In the genomic region with DNA sequence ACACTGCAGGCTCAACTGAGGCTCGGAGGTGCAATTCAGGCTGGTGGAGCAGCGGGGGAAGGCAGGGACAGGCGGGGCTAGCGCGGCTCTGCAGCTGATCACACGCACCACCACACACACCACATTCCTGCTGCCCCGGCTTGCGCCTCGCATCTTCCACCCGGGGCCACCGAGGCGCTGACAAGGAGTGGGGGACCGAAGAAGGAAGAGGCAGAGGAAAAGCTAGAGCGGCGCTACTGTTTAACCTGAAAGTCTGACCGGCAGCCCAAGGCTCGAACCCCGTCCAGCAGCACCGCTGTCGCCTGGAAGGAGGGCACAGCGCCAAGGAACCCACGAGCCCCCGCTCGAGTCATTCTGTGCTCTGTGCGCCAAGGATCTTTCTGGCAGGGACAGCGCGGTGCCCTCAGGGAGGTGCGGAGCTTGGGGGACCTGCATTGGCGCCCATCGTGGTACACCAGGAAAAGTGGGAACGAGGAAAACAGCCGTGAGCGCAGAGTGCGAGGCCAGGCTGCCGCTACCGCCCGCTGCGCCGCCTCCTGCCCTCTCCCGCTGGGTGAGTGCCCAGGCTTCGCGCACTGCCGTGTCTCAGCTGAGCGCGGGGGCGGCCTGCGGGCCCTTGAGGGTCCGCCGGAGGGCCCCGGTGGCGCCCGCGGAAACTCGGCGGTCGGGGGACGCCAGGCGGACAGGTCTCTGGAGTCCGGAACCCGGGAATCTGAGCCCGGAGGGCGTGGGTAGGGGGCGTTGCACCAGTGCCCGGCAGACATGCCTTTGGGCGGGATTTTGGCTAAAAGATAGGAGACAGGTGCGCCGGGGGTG, we compare ENCODE assay signal across 8 cellular contexts.
DNase-seq lines count a peak whose midpoint lies in the region; ATAC-seq and TF ChIP-seq lines count a peak whose summit lies in the region.

No MANE protein-coding gene starts in this region.

- no peaks in the 10 kb centered on the region for H3K36me3 Mint-ChIP-seq in stimulated activated memory B cell treated with anti-CD40 and anti-IgM and Interleukin-4, amounts not matched to agents 10 μg/mL and 1 μg/mL and 100 μg/mL, for 72 hours

- H3K27me3 Mint-ChIP-seq in stimulated activated memory B cell treated with anti-CD40 and anti-IgM and Interleukin-4, amounts not matched to agents 10 μg/mL and 1 μg/mL and 100 μg/mL, for 72 hours: peaks cover 24% of the 10 kb centered on the region

- H3K27ac ChIP-seq in HUES6 (ENCODE audit: low read depth, low read length): no peak overlapping the region

- peaks cover 7% of the 10 kb centered on the region for H3K4me1 ChIP-seq in HUES6 (ENCODE audit: control insufficient read depth, insufficient read depth, low read length)

- H3K9me3 Mint-ChIP-seq in stimulated activated memory B cell treated with anti-CD40 and anti-IgM and Interleukin-4, amounts not matched to agents 10 μg/mL and 1 μg/mL and 100 μg/mL, for 72 hours: peaks cover 6% of the 10 kb centered on the region

- peak; percentile 44 for ATAC-seq in stimulated activated memory B cell treated with anti-CD40 and anti-IgM and Interleukin-4, amounts not matched to agents 10 μg/mL and 1 μg/mL and 100 μg/mL, for 72 hours
- ATAC-seq in GM18870 (IDR thresholded peaks at IDR 0.05; ENCODE audit: unreplicated experiment) (no peak), GM18505 (IDR thresholded peaks at IDR 0.05; ENCODE audit: unreplicated experiment) (no peak)

- no peak for TF ChIP-seq POLR2A in GM18505 (IDR thresholded peaks at IDR 0.05; ENCODE audit: borderline replicate concordance, extremely low read depth, insufficient read depth, insufficient read length)

- peak overlapping the region; percentile 32 for H3K9ac ChIP-seq in HUES6 (ENCODE audit: low read length)

- no peaks in the 10 kb centered on the region for H3K36me3 ChIP-seq in HUES6 (ENCODE audit: control insufficient read depth, insufficient read depth, low read length)

- H3K4me1 Mint-ChIP-seq in stimulated activated memory B cell treated with anti-CD40 and anti-IgM and Interleukin-4, amounts not matched to agents 10 μg/mL and 1 μg/mL and 100 μg/mL, for 72 hours: peaks cover 6% of the 10 kb centered on the region

- H3K9me3 ChIP-seq in HUES6 (ENCODE audit: control insufficient read depth, insufficient read depth, low read depth, low read length): no peaks in the 10 kb centered on the region

- H3K27ac Mint-ChIP-seq in stimulated activated memory B cell treated with anti-CD40 and anti-IgM and Interleukin-4, amounts not matched to agents 10 μg/mL and 1 μg/mL and 100 μg/mL, for 72 hours: no peak overlapping the region

- H3K4me3 Mint-ChIP-seq in stimulated activated memory B cell treated with anti-CD40 and anti-IgM and Interleukin-4, amounts not matched to agents 10 μg/mL and 1 μg/mL and 100 μg/mL, for 72 hours: peak overlapping the region; percentile 72

- peaks cover 46% of the 10 kb centered on the region for H3K27me3 ChIP-seq in HUES6 (ENCODE audit: control insufficient read depth, insufficient read depth, low read length)

- peak in 35 of 56 donors; percentile 7 to 80 (median 44) for DNase-seq in amygdala (lab: John Stamatoyannopoulos, UW)
- peak; percentile 73 for DNase-seq in islet precursor cell
- no peak for DNase-seq in DMS153 (lab: John Stamatoyannopoulos, UW)
- no peak for DNase-seq in activated CD4-positive, alpha-beta T cell treated with anti-CD3 and anti-CD28 coated beads, Interleukin-2, amount 50 U/mL, for 4 hours

- H3K4me3 ChIP-seq in HUES6 (ENCODE audit: low read depth, low read length): peak overlapping the region; percentile 73

Comparison
In these comparisons a context has a peak if more than half of its experiments do, and no peak if none do; other contexts are left out.
1. DNase-seq: peak in amygdala (35 of 56) and islet precursor cell (single experiment); none in DMS153 (single experiment) and activated CD4-positive, alpha-beta T cell treated with anti-CD3 and anti-CD28 coated beads, Interleukin-2, amount 50 U/mL, for 4 hours (0 of 2).